In the genomic region with DNA sequence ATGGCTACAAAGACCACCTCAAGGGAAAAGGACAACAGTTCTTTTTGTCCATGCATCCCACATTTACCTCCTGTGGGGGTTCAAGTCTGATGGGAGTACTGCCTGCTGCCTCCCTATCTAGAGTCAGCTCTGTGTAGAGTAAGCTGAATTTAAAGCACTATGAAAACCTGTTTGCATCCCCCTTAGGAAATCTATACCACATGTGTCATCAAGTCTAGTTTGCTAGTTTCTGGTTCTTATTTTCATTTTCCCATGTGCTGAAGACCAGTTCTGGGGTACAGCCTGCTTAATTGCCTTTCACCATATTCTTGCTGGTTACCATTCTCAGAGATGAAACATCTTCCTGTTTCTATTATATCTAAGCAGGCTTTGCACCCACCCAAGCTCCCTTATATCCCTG, we compare ENCODE assay signal across 26 cellular contexts.
"Had no signal": no experiment of that assay in that cellular context is flagged by ENCODE, and none has a peak within 500 bp of the region (broad histone marks: within the 10 kb centered on the region; RNA-seq: fewer than 3 reads in every experiment).

No MANE protein-coding gene starts in this region.

- H3K27ac ChIP-seq: KMS-11 had no signal

- H3K4me2 ChIP-seq: KMS-11 had no signal

- H3K9me3 ChIP-seq: MG63 had no signal

- DNase-seq: Karpas-422, Kasumi-1, KG1, MG63, MM.1S, MV-4-11, NCI-H1048, NCI-H1105, NCI-H1105 treated with DMSO at 0.1 percent for 48 hours, NCI-H1436, NCI-H1436 treated with DMSO at 0.1 percent for 48 hours, NCI-H1694, NCI-H1694 treated with DMSO at 0.1 percent for 48 hours, NCI-H187, NCI-H187 treated with DMSO at 0.1 percent for 48 hours, NCI-H2029, NCI-H2029 treated with DMSO at 0.1 percent for 48 hours, NCI-H2171, NCI-H2171 treated with DMSO at 0.1 percent for 48 hours, NCI-H226, NCI-H345, NCI-H446, NCI-H446 treated with DMSO at 0.1 percent for 48 hours, NCI-H510A, NCI-H510A treated with DMSO at 0.1 percent for 48 hours had no signal

- H3K36me3 ChIP-seq: MG63 had no signal

- H3K27me3 ChIP-seq: MG63 had no signal

- H3K4me3 ChIP-seq: MG63 had no signal

- H3K9ac ChIP-seq: KMS-11 had no signal
